Comparison of ENCODE assay signal across 8 cellular contexts in the genomic region with DNA sequence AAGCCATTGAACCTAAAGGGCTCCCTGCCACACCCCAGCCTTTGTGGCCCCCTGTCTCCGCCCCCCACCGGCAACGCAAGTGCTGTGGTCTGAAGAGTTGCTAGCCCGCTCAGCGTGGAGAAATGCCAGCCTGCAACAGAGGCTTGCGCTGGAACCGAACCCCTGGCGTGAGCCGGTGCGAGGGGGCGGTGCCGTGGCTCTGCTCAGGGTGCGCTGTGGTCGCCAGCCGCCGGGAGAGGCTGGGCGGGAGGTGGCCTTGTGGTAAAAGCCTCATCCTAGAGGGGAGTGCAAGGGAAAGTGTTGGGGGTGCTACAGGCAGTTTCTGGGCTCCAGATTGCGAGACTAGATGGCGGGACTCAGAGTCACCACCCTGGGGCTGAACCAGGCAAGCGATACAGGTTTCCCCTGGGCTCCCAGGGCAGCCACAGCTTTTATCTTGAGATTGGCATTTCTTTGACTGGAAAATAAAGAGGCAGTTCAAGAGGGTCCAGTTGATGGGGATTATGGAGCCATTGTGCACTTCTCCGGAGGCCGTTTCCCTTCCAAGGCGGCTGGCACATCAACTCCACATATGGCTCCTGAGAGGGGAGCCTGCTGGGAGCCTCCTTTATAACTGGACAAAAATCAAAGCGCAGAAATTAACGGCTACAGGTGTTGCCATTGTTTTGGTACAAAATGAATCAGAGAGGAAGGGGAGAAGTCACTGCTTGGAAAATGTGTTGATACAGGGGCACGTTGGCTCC. TPM values are rescaled to one million over a fixed set of nuclear protein-coding genes. Genes with fewer than 3 reads are reported as not detected.
DNase-seq lines count a peak whose midpoint lies in the region; ATAC-seq and TF ChIP-seq lines count a peak whose summit lies in the region.

No MANE protein-coding gene starts in this region.

- H2AFZ ChIP-seq in hepatocyte, result peak overlapping the region; percentile 21

- WGBS in hepatocyte (ENCODE audit: low lambda C conversion rate, missing lambda C conversion rate), result 18% methylated on average over 26 of the region's 26 CpGs
- 11 to 29% (median 14%) methylated on average over 13 to 26 of the region's 26 CpGs for WGBS in spleen, 5 donors

- H3K4me1 ChIP-seq in hepatocyte (ENCODE audit: insufficient read depth), result peaks cover 15% of the 10 kb centered on the region
- H3K4me1 ChIP-seq in spleen, result peaks cover 12 to 94% (median 47%) of the 10 kb centered on the region in 6 donors

- DNase-seq in DMS79 treated with DMSO at 0.1 percent for 48 hours (lab: John Stamatoyannopoulos, UW) (peak; percentile 52), NCI-H1092 (lab: John Stamatoyannopoulos, UW) (peak; percentile 43), activated T-helper 1 cell treated with Interleukin-2 at 50 U/mL for 16 hours (ENCODE audit: low read depth) (peak; percentile 15), hepatocyte (ENCODE audit: low spot score) (peak; percentile 57), spleen (peak; percentile 91), occipital lobe (lab: John Stamatoyannopoulos, UW) (no peak), MG63 (no peak)

- H3K9me3 ChIP-seq in hepatocyte (ENCODE audit: low read depth), result no peaks in the 10 kb centered on the region
- H3K9me3 ChIP-seq in spleen, result no peaks in the 10 kb centered on the region
- H3K9me3 ChIP-seq in MG63, result no peaks in the 10 kb centered on the region

- H3K79me2 ChIP-seq in hepatocyte, result peaks cover 24% of the 10 kb centered on the region

- H3K27ac ChIP-seq in hepatocyte (peak overlapping the region; percentile 83), spleen (peak overlapping the region in 7 of 8 donors; percentile 84 to 96 (median 93))

- no peaks in the 10 kb centered on the region for H3K36me3 ChIP-seq in hepatocyte (replicated peaks; ENCODE audit: insufficient read depth, low read depth)
- H3K36me3 ChIP-seq in spleen, result peaks cover 0 to 9% (median 0%) of the 10 kb centered on the region in 6 donors
- no peaks in the 10 kb centered on the region for H3K36me3 ChIP-seq in MG63

- intact Hi-C loops in spleen (cut with DNase I; ENCODE audit: low total_unique reads), result no loop called here

- TF ChIP-seq POLR2A in spleen (IDR thresholded peaks at IDR 0.05), result no peak

- peak overlapping the region; percentile 94 for H3K4me2 ChIP-seq in hepatocyte

- no peaks in the 10 kb centered on the region for H4K20me1 ChIP-seq in hepatocyte (ENCODE audit: insufficient read depth, poor library complexity, severe bottlenecking)

- H3K4me3 ChIP-seq in hepatocyte, result peak overlapping the region; percentile 58
- peak overlapping the region; percentile 69 to 90 (median 80) for H3K4me3 ChIP-seq in spleen
- H3K4me3 ChIP-seq in MG63, result no peak overlapping the region

- no peak for ATAC-seq in GM19351 (IDR thresholded peaks at IDR 0.05; ENCODE audit: unreplicated experiment)

- peaks cover 38% of the 10 kb centered on the region for H3K27me3 ChIP-seq in hepatocyte
- peaks cover 0 to 32% (median 4%) of the 10 kb centered on the region in 7 donors for H3K27me3 ChIP-seq in spleen (replicated peaks in 1 of 7)
- H3K27me3 ChIP-seq in MG63, result peaks cover 77% of the 10 kb centered on the region

- no peak for TF ChIP-seq CTCF in hepatocyte (IDR thresholded peaks at IDR 0.05; ENCODE audit: poor library complexity)
- no peak for TF ChIP-seq CTCF in spleen (IDR thresholded peaks at IDR 0.05 in 8 of 11, conservative IDR thresholded peaks at IDR 0.05 in 3 of 11)

- H3K9me2 ChIP-seq in hepatocyte (replicated peaks; ENCODE audit: insufficient read depth), result no peaks in the 10 kb centered on the region

RNA-seq across cellular contexts. Expression of a gene that starts 2.3 kb away (rescaled TPM):
- total RNA-seq in hepatocyte (17.8 and 23.2 TPM in 2 replicates), spleen (100 to 1,000 TPM in 3 of 7 donors, 10 to 100 TPM in 4; 47.3 to 138 (median 82.8) TPM), occipital lobe (39.5 TPM)
- polyA plus RNA-seq in hepatocyte (6.7 and 7.1 TPM in 2 replicates), spleen (10 to 100 TPM in 1 of 3 donors, 1 to 10 TPM in 2; 6.8 to 11.7 (median 8.5) TPM)
- 0.16 and 0.52 TPM in 2 replicates for total RNA-seq in MG63 (2014; rRNA removed; shearing (Covaris generic); ENCODE audit: low replicate concordance)

Comparison
In these comparisons a context has a peak if more than half of its experiments do, and no peak if none do; other contexts are left out.
1. DNase-seq: peak in DMS79 treated with DMSO at 0.1 percent for 48 hours (single experiment), NCI-H1092 (single experiment), activated T-helper 1 cell treated with Interleukin-2 at 50 U/mL for 16 hours (single experiment), hepatocyte (single experiment) and spleen (single experiment); none in occipital lobe (single experiment) and MG63 (single experiment).
2. RNA of a gene that starts 2.3 kb away (total RNA-seq): 47.3 to 138 TPM in spleen, 39.5 TPM in occipital lobe (single experiment) and 17.8 to 23.2 TPM in hepatocyte; 0.16 to 0.52 TPM in MG63; every median in the first group is over 10 times any median in the second.